18 cellular contexts compared by ENCODE assay signal in the genomic region with DNA sequence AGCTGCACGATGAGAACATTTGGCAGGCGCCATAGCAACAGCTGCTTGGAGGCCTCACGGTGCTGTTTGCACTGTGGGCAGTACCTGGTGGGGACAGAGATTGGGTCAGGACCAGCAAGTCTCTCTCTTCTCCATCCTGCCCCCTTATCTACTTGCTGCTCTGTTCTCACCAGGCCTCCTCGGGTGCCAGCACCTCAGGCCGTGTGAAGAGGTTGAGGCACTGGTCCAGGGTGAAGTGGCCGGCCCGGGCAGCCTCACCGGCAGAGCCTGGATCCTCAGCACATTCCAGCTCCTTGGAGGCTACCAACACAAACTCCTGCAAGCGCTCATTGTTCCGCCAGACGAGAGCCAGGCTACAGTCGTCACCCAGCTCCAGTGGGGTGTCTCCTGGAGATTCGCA. TPM values are rescaled to one million over a fixed set of nuclear protein-coding genes. Genes with fewer than 3 reads are reported as not detected.
"Had no signal": no experiment of that assay in that cellular context is flagged by ENCODE, and none has a peak within 500 bp of the region (broad histone marks: within the 10 kb centered on the region; RNA-seq: fewer than 3 reads in every experiment).

No MANE protein-coding gene starts in this region.

- DNase-seq: effector memory CD8-positive, alpha-beta T cell; esophagus squamous epithelium; foreskin fibroblast; glutamatergic neuron; immature natural killer cell; mesenchymal stem cell; midbrain; naive B cell; small intestine; stimulated activated CD4-positive, alpha-beta T cell treated with anti-CD3 and anti-CD28 coated beads, Interleukin-12 subunit alpha, Interleukin-12 subunit beta, amount 100 ng/mL, for 4 hours; stimulated activated naive CD4-positive, alpha-beta T cell treated with Interleukin-2 at 50 U/mL for 16 hours; trophoblast cell had no signal

- FAIRE-seq: keratinocyte, small intestine had no signal

- H3K4me3 ChIP-seq: esophagus squamous epithelium, gastroesophageal sphincter, left lung, lung had no signal

- H3K9me3 ChIP-seq: esophagus squamous epithelium, gastroesophageal sphincter, left lung had no signal

- H3K27me3 ChIP-seq: esophagus squamous epithelium, gastroesophageal sphincter, left lung had no signal

- H3K27me3 Mint-ChIP-seq: dendritic cell treated with granulocyte-macrophage colony-stimulating factor and Interleukin-4, amounts not matched to agents 40 ng/mL and 50 ng/mL, for 4 days; effector memory CD8-positive, alpha-beta T cell; naive B cell had no signal

- H3K9me3 Mint-ChIP-seq: dendritic cell treated with granulocyte-macrophage colony-stimulating factor and Interleukin-4, amounts not matched to agents 40 ng/mL and 50 ng/mL, for 4 days; effector memory CD8-positive, alpha-beta T cell; immature natural killer cell; naive B cell; nephron had no signal

- H3K27ac ChIP-seq: esophagus squamous epithelium, gastroesophageal sphincter, left lung had no signal

- H3K27ac Mint-ChIP-seq: dendritic cell treated with granulocyte-macrophage colony-stimulating factor and Interleukin-4, amounts not matched to agents 40 ng/mL and 50 ng/mL, for 4 days; effector memory CD8-positive, alpha-beta T cell; naive B cell; nephron had no signal

- ATAC-seq: effector memory CD8-positive, alpha-beta T cell; gastroesophageal sphincter; left lung had no signal

- H3K4me3 Mint-ChIP-seq: dendritic cell treated with granulocyte-macrophage colony-stimulating factor and Interleukin-4, amounts not matched to agents 40 ng/mL and 50 ng/mL, for 4 days; effector memory CD8-positive, alpha-beta T cell; immature natural killer cell; naive B cell; nephron had no signal

RNA-seq across cellular contexts. Expression of a gene that starts 22.1 kb away (rescaled TPM):
- polyA plus RNA-seq: immature natural killer cell had no signal
